In genomic region chr12:45234134-45234865, GRCh38 we compare ENCODE assay signal across 1 cellular context.
A peak's percentile ranks its signal among the peaks of the same experiment; 100 is the strongest.
TF ChIP-seq lines count a peak whose summit lies in the region.

No MANE protein-coding gene starts in this region.

TF ChIP-seq in SK-N-SH, 30 proteins besides CTCF, POLR2A, EP300 and RAD21 (continued from another document):
- TF ChIP-seq ELF1 (IDR thresholded peaks at IDR 0.05) = peak; percentile 62
- TF ChIP-seq NFIC (IDR thresholded peaks at IDR 0.05; ENCODE audit: borderline replicate concordance) = peak; percentile 88
- TF ChIP-seq TEAD4 (IDR thresholded peaks at IDR 0.05; ENCODE audit: borderline replicate concordance, insufficient read depth) = peak; percentile 97
- TF ChIP-seq MAX (IDR thresholded peaks at IDR 0.05; ENCODE audit: low read depth) = peak; percentile 54; the same call in 1 of the 2 replicates
- peak; percentile 97 for TF ChIP-seq JUND (IDR thresholded peaks at IDR 0.05)
- no peak for TF ChIP-seq GATA2 (CRISPR knock-in tag; IDR thresholded peaks at IDR 0.05)
- no peak for TF ChIP-seq RFX5 (IDR thresholded peaks at IDR 0.05; ENCODE audit: low read length)
- no peak for TF ChIP-seq RCOR1 (IDR thresholded peaks at IDR 0.05; ENCODE audit: low read length)
- TF ChIP-seq TAF1 (IDR thresholded peaks at IDR 0.05; ENCODE audit: borderline replicate concordance, low read depth, low read length) = peak; percentile 28; the same call in 1 of the 2 replicates
- TF ChIP-seq PBX3 (IDR thresholded peaks at IDR 0.05) = peak; percentile 93
- TF ChIP-seq FOXJ3 (CRISPR knock-in tag; IDR thresholded peaks at IDR 0.05) = no peak
- TF ChIP-seq USF1 (IDR thresholded peaks at IDR 0.05; ENCODE audit: borderline replicate concordance, low read depth) = 0 out of 2 replicates have a peak, but pooled peaks have one; percentile 8
- TF ChIP-seq GABPA (IDR thresholded peaks at IDR 0.05; ENCODE audit: low read depth) = 0 out of 2 replicates have a peak, but pooled peaks have one; percentile 17
